Comparison of ENCODE assay signal across 9 cellular contexts in the genomic region with DNA sequence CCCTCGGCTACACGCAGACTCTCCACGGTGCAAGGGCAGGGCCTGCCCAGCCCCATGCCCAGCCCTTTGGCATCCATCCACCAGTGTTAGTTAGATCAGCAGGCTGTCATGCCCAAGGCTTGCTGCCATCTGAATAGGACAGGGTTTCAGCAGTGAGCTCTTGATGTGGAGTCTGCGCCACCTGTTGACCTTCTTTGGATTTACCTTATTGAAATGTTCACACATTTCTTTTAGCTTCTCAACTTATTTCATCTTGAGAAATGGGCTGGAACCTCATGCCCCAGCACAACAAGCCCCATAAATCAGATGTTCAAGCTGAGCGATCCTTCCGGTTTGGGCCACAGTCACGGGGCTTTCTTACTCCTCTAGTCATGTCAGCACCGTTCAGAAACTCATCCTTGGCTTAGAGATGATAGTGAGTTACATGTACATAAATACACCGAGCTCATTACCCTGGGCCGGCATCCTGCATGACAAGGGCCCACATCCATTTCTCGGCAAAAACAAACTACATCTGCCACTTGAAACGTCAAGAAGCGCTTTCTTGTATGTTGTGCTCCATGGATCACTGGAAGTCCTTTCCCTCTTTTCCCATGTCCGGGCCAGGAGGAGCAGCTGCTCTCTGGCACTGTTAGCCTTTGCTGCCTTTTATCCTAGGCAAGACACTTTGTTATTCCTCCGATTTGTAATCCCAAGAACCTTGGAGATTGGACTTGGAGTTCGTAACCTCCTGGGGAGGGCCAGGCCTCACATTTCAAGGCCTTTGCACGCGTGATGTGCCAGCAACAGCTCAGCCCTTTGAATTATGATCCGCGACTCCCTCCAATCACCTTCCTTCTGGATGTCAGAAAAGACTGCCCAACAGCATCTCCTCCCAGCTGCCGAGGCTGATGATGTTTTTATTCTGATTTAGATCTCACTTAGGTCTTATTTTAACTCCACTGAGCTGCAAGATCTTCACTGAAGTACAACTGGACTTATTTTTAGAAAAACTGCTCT.
A peak's percentile ranks its signal among the peaks of the same experiment; 100 is the strongest.
DNase-seq lines count a peak whose midpoint lies in the region; ATAC-seq and TF ChIP-seq lines count a peak whose summit lies in the region.
"Had no signal": no experiment of that assay in that cellular context is flagged by ENCODE, and none has a peak within 500 bp of the region (broad histone marks: within the 10 kb centered on the region; RNA-seq: fewer than 3 reads in every experiment).

No MANE protein-coding gene starts in this region.

- no peak overlapping the region for H2AFZ ChIP-seq in mammary epithelial cell (ENCODE audit: low read depth, low read length)

- H3K4me3 ChIP-seq in mammary epithelial cell (replicated peaks in 1 of 3; ENCODE audit: insufficient read depth in 1 of 3, low read depth in 2 of 3, low read length in 3 of 3) (no peak overlapping the region), urinary bladder (ENCODE audit: low read depth, low read length) (no peak overlapping the region)

- H3K9me3 Mint-ChIP-seq in effector memory CD8-positive, alpha-beta T cell = no peaks in the 10 kb centered on the region

- dilution Hi-C loops in mammary epithelial cell (cut with HindIII; ENCODE audit: low sequenced_read_pairs) = loop anchor here (10.0 kb wide), 1 partner anchor 519 kb away; no protein-coding TSS in a partner anchor

- H3K4me3 Mint-ChIP-seq in effector memory CD8-positive, alpha-beta T cell = no peak overlapping the region

- H3K4me1 ChIP-seq in mammary epithelial cell (ENCODE audit: insufficient read depth, low read length) = peaks cover 9% of the 10 kb centered on the region
- H3K4me1 ChIP-seq in urinary bladder (ENCODE audit: insufficient read depth) = no peaks in the 10 kb centered on the region

- DNase-seq in COLO829 (ENCODE audit: low spot score) = peak; percentile 66
- DNase-seq in H4 (ENCODE audit: low spot score) = peak; percentile 58
- DNase-seq in NCI-H510A (lab: John Stamatoyannopoulos, UW) = peak; percentile 64
- peak; percentile 69 for DNase-seq in mammary epithelial cell
- peak; percentile 90 for DNase-seq in left kidney (ENCODE audit: low read depth, low spot score)
- no peak for DNase-seq in effector memory CD8-positive, alpha-beta T cell

- H3K27me3 Mint-ChIP-seq in effector memory CD8-positive, alpha-beta T cell = no peaks in the 10 kb centered on the region

- H4K20me1 ChIP-seq in mammary epithelial cell (ENCODE audit: insufficient read depth, low read length) = no peaks in the 10 kb centered on the region

- peak overlapping the region in 1 of 2 donors; percentile 67 for H3K27ac Mint-ChIP-seq in effector memory CD8-positive, alpha-beta T cell

- no peak for ATAC-seq in HG03460 (IDR thresholded peaks at IDR 0.05; ENCODE audit: unreplicated experiment)
- no peak for ATAC-seq in effector memory CD8-positive, alpha-beta T cell (replicated peaks)

- no peak overlapping the region for H3K9ac ChIP-seq in mammary epithelial cell (ENCODE audit: insufficient read depth, low read length)

- in situ Hi-C loops in mammary epithelial cell (cut with MboI; ENCODE audit: low sequenced_read_pairs in 2 of 2) = loop anchor here (5.0 to 10.0 kb wide), 2 partner anchors 91 to 541 kb away; no protein-coding TSS in a partner anchor

- CTCF ChIA-PET in mammary epithelial cell (lab: Charles Lee; ENCODE audit: low non-redundant PET) = interaction anchor here (0.5 to 1.5 kb wide), 8 partner anchors 17 to 1419 kb away, joined by 3 to 31 read pairs (median 4); no protein-coding TSS in a partner anchor

- peak; percentile 37 to 70 for TF ChIP-seq CTCF in mammary epithelial cell (conservative IDR thresholded peaks at IDR 0.05 in 1 of 2, IDR thresholded peaks at IDR 0.05 in 1 of 2; ENCODE audit: extremely low read depth in 1 of 2, insufficient read depth in 1 of 2, low read depth in 1 of 2, low read length in 2 of 2)

- BruUV-seq in mammary epithelial cell (replicated peaks; lab: Mats Ljungman, UMichigan) = no TSS peak

- no peaks in the 10 kb centered on the region for H3K9me3 ChIP-seq in mammary epithelial cell (replicated peaks; ENCODE audit: insufficient read depth, low read length)
- H3K9me3 ChIP-seq: neutrophil had no signal

- 86% methylated on average over 19 of the region's 21 CpGs for WGBS in mammary epithelial cell (ENCODE audit: low coverage, missing lambda C conversion rate)
- WGBS in urinary bladder = 33% methylated on average over 21 of the region's 21 CpGs

- intact Hi-C loops in mammary epithelial cell (cut with micrococcal nuclease) = loop anchor here (1.0 to 5.0 kb wide), 2 partner anchors 93 to 204 kb away; no protein-coding TSS in a partner anchor

- H3K36me3 ChIP-seq in mammary epithelial cell (ENCODE audit: insufficient read depth, low read length) (no peaks in the 10 kb centered on the region), urinary bladder (ENCODE audit: insufficient read depth) (no peaks in the 10 kb centered on the region)
- H3K36me3 ChIP-seq: neutrophil had no signal

- no peaks in the 10 kb centered on the region for H3K79me2 ChIP-seq in mammary epithelial cell (ENCODE audit: insufficient read depth, low read length)

- no peaks in the 10 kb centered on the region for H3K27me3 ChIP-seq in mammary epithelial cell (ENCODE audit: insufficient read depth, low read length)
- H3K27me3 ChIP-seq: neutrophil had no signal

- peaks cover 6% of the 10 kb centered on the region for H3K36me3 Mint-ChIP-seq in effector memory CD8-positive, alpha-beta T cell (ENCODE audit: insufficient read depth)

- no peak overlapping the region for H3K4me2 ChIP-seq in mammary epithelial cell (ENCODE audit: insufficient read depth, low read depth, low read length)

- H3K4me1 Mint-ChIP-seq in effector memory CD8-positive, alpha-beta T cell (ENCODE audit: low read depth in 2 of 2) = peaks cover 5 to 12% of the 10 kb centered on the region in 2 donors

- H3K27ac ChIP-seq in mammary epithelial cell (ENCODE audit: insufficient read depth, low read depth, low read length) (no peak overlapping the region), urinary bladder (ENCODE audit: low read depth) (peak overlapping the region; percentile 63)
- H3K27ac ChIP-seq: neutrophil had no signal

Comparison
In these comparisons a context has a peak if more than half of its experiments do, and no peak if none do; other contexts are left out.
1. DNase-seq: peak in COLO829 (single experiment), H4 (single experiment), NCI-H510A (single experiment), mammary epithelial cell (single experiment) and left kidney (single experiment); none in effector memory CD8-positive, alpha-beta T cell (0 of 3).